34 cellular contexts compared by ENCODE assay signal in the genomic region with DNA sequence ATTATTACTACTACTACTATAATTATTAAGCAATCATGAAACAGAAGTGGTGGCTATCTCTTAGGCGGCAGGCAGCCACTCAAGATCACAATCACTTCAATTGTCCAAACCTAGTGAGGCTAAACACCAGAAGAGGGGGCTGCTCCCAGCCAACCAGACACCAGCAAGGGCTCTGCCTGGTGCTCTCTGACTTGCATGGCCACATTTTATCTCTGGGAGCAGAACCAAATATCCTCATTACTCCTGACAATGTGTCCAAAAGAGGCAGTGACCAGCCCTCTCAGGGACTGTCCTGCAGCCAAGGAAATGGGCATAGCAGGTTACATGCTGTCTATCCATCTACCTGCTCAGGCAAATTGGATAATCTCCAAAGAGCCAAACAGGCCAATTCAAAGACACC.
DNase-seq lines count a peak whose midpoint lies in the region; ATAC-seq and TF ChIP-seq lines count a peak whose summit lies in the region.
"Had no signal": no experiment of that assay in that cellular context is flagged by ENCODE, and none has a peak within 500 bp of the region (broad histone marks: within the 10 kb centered on the region; RNA-seq: fewer than 3 reads in every experiment).

No MANE protein-coding gene starts in this region.

- peaks cover 4% of the 10 kb centered on the region for H4K20me1 ChIP-seq in neural progenitor cell (ENCODE audit: low read depth)

- peak; percentile 51; the same call in 1 of the 2 replicates for ATAC-seq in WTC11
- no peak for ATAC-seq in HG03432 (IDR thresholded peaks at IDR 0.05; ENCODE audit: unreplicated experiment)
- ATAC-seq in body of pancreas, result no peak
- ATAC-seq: activated CD4-positive, alpha-beta T cell treated with anti-CD3 and anti-CD28 coated beads for 36 hours; left lobe of liver had no signal

- peak; percentile 28 for DNase-seq in NCI-H1092 treated with DMSO at 0.1 percent for 48 hours (lab: John Stamatoyannopoulos, UW)
- DNase-seq in NCI-H1092 (lab: John Stamatoyannopoulos, UW), result no peak
- peak; percentile 31 to 66 for DNase-seq in NCI-H524 (lab: John Stamatoyannopoulos, UW)
- no peak for DNase-seq in WTC11 (ENCODE audit: low spot score)
- peak; percentile 25 for DNase-seq in neural progenitor cell (ENCODE audit: low spot score)
- DNase-seq in activated T-cell treated with anti-CD3 and anti-CD28 coated beads, Interleukin-2, amount 50 U/mL, for 24 hours, result no peak
- no peak for DNase-seq in body of pancreas
- DNase-seq: 8988T; activated CD4-positive, alpha-beta T cell treated with anti-CD3 and anti-CD28 coated beads for 36 hours; activated effector memory CD4-positive, alpha-beta T cell treated with anti-CD3 and anti-CD28 coated beads, Interleukin-2, amount 50 U/mL, for 16 hours; activated naive CD8-positive, alpha-beta T cell treated with anti-CD3 and anti-CD28 coated beads, Interleukin-2, amount 10 ng/mL, durations not matched to agents 7 days and 5 days; CD4-positive, alpha-beta T cell; dermis blood vessel endothelial cell; DMS153; esophagus squamous epithelium; GOT3; immature natural killer cell; NCI-H1436 treated with DMSO at 0.1 percent for 48 hours; NCI-H2171; NCI-H526 treated with DMSO at 0.1 percent for 48 hours; RPMI8226; stimulated activated CD4-positive, alpha-beta T cell treated with anti-CD3 and anti-CD28 coated beads, Interleukin-15, amount 100 ng/mL, for 24 hours; stimulated activated naive CD4-positive, alpha-beta T cell treated with Interleukin-2 at 50 U/mL for 16 hours; T-helper 1 cell; uterus had no signal

- TF ChIP-seq CTCF in WTC11 (IDR thresholded peaks at IDR 0.05) (no peak), neural progenitor cell (IDR thresholded peaks at IDR 0.05) (peak; percentile 14), body of pancreas (IDR thresholded peaks at IDR 0.05) (no peak)

- H3K27ac Mint-ChIP-seq in WTC11 (no peak overlapping the region), neural progenitor cell (no peak overlapping the region)
- H3K27ac Mint-ChIP-seq in activated T-cell treated with anti-CD3 and anti-CD28 coated beads, Interleukin-2, amount 50 U/mL, for 24 hours, result no peak overlapping the region
- H3K27ac Mint-ChIP-seq: activated CD4-positive, alpha-beta T cell treated with anti-CD3 and anti-CD28 coated beads for 36 hours; activated naive CD8-positive, alpha-beta T cell treated with anti-CD3 and anti-CD28 coated beads, Interleukin-2, amount 10 ng/mL, durations not matched to agents 7 days and 5 days; CD4-positive, alpha-beta T cell; IgD-negative memory B cell; immature natural killer cell; memory B cell had no signal

- no peaks in the 10 kb centered on the region for H3K79me2 ChIP-seq in neural progenitor cell (ENCODE audit: low read depth)
- H3K79me2 ChIP-seq: hepatocyte had no signal

- H3K4me3 Mint-ChIP-seq in WTC11 (no peak overlapping the region), neural progenitor cell (no peak overlapping the region)
- H3K4me3 Mint-ChIP-seq in activated T-cell treated with anti-CD3 and anti-CD28 coated beads, Interleukin-2, amount 50 U/mL, for 24 hours, result no peak overlapping the region
- H3K4me3 Mint-ChIP-seq: activated CD4-positive, alpha-beta T cell treated with anti-CD3 and anti-CD28 coated beads for 36 hours; activated naive CD8-positive, alpha-beta T cell treated with anti-CD3 and anti-CD28 coated beads, Interleukin-2, amount 10 ng/mL, durations not matched to agents 7 days and 5 days; CD4-positive, alpha-beta T cell; IgD-negative memory B cell; immature natural killer cell; memory B cell had no signal

- H3F3A ChIP-seq in neural progenitor cell (ENCODE audit: low read depth), result no peaks in the 10 kb centered on the region

- intact Hi-C loops in body of pancreas (cut with DNase I), result no loop called here

- POLR2A ChIA-PET in WTC11 (lab: Charles Lee), result no interaction called here

- peaks cover 4% of the 10 kb centered on the region for H3K27me3 ChIP-seq in neural progenitor cell
- H3K27me3 ChIP-seq in body of pancreas, result no peaks in the 10 kb centered on the region
- H3K27me3 ChIP-seq: ascending aorta, esophagus squamous epithelium, hepatocyte, neutrophil, SJSA1, uterus had no signal

- H3K4me1 Mint-ChIP-seq in WTC11 (peaks cover 20% of the 10 kb centered on the region), neural progenitor cell (peaks cover 5% of the 10 kb centered on the region)
- no peaks in the 10 kb centered on the region for H3K4me1 Mint-ChIP-seq in activated T-cell treated with anti-CD3 and anti-CD28 coated beads, Interleukin-2, amount 50 U/mL, for 24 hours (ENCODE audit: low read depth)
- H3K4me1 Mint-ChIP-seq: activated CD4-positive, alpha-beta T cell treated with anti-CD3 and anti-CD28 coated beads for 36 hours; activated naive CD8-positive, alpha-beta T cell treated with anti-CD3 and anti-CD28 coated beads, Interleukin-2, amount 10 ng/mL, durations not matched to agents 7 days and 5 days; immature natural killer cell had no signal

- H3K4me2 ChIP-seq in neural progenitor cell, result no peak overlapping the region
- H3K4me2 ChIP-seq: hepatocyte had no signal

- no peaks in the 10 kb centered on the region; the same call in 1 of the 2 replicates for H3K27me3 Mint-ChIP-seq in WTC11 (ENCODE audit: low read depth)
- H3K27me3 Mint-ChIP-seq in neural progenitor cell (ENCODE audit: insufficient read depth, low read depth), result no peaks in the 10 kb centered on the region
- H3K27me3 Mint-ChIP-seq in activated T-cell treated with anti-CD3 and anti-CD28 coated beads, Interleukin-2, amount 50 U/mL, for 24 hours, result no peaks in the 10 kb centered on the region
- H3K27me3 Mint-ChIP-seq: activated CD4-positive, alpha-beta T cell treated with anti-CD3 and anti-CD28 coated beads for 36 hours; activated naive CD8-positive, alpha-beta T cell treated with anti-CD3 and anti-CD28 coated beads, Interleukin-2, amount 10 ng/mL, durations not matched to agents 7 days and 5 days; CD4-positive, alpha-beta T cell; IgD-negative memory B cell; memory B cell had no signal

- no peak overlapping the region for H3K4me3 ChIP-seq in neural progenitor cell
- no peak overlapping the region for H3K4me3 ChIP-seq in body of pancreas
- H3K4me3 ChIP-seq: ascending aorta, esophagus squamous epithelium, hepatocyte, prostate gland, SJSA1, uterus had no signal

- H3K36me3 ChIP-seq in neural progenitor cell, result no peaks in the 10 kb centered on the region
- H3K36me3 ChIP-seq in body of pancreas (replicated peaks in 1 of 2; ENCODE audit: insufficient read depth in 1 of 2, low read depth in 2 of 2), result no peaks in the 10 kb centered on the region
- H3K36me3 ChIP-seq: ascending aorta, esophagus squamous epithelium, neutrophil, prostate gland, SJSA1, uterus had no signal

- H3K9ac ChIP-seq in neural progenitor cell, result no peak overlapping the region

- H3K36me3 Mint-ChIP-seq in WTC11, result no peaks in the 10 kb centered on the region
- H3K36me3 Mint-ChIP-seq in neural progenitor cell, result no peaks in the 10 kb centered on the region
- no peaks in the 10 kb centered on the region for H3K36me3 Mint-ChIP-seq in activated T-cell treated with anti-CD3 and anti-CD28 coated beads, Interleukin-2, amount 50 U/mL, for 24 hours (ENCODE audit: low read depth)
- H3K36me3 Mint-ChIP-seq: activated naive CD8-positive, alpha-beta T cell treated with anti-CD3 and anti-CD28 coated beads, Interleukin-2, amount 10 ng/mL, durations not matched to agents 7 days and 5 days; IgD-negative memory B cell; immature natural killer cell; memory B cell had no signal

- H3K9me3 Mint-ChIP-seq in WTC11 (peaks cover 10% of the 10 kb centered on the region; the same call in 1 of the 2 replicates), neural progenitor cell (no peaks in the 10 kb centered on the region)
- no peaks in the 10 kb centered on the region for H3K9me3 Mint-ChIP-seq in activated T-cell treated with anti-CD3 and anti-CD28 coated beads, Interleukin-2, amount 50 U/mL, for 24 hours
- H3K9me3 Mint-ChIP-seq: activated naive CD8-positive, alpha-beta T cell treated with anti-CD3 and anti-CD28 coated beads, Interleukin-2, amount 10 ng/mL, durations not matched to agents 7 days and 5 days; CD4-positive, alpha-beta T cell; IgD-negative memory B cell; memory B cell had no signal

- WGBS in body of pancreas, 2 donors, result 65 to 81% methylated on average over 1 of the region's 1 CpG

- no peak overlapping the region for H2AFZ ChIP-seq in neural progenitor cell (replicated peaks)
- H2AFZ ChIP-seq: hepatocyte had no signal

- no peak overlapping the region for H3K27ac ChIP-seq in neural progenitor cell
- no peak overlapping the region for H3K27ac ChIP-seq in body of pancreas
- H3K27ac ChIP-seq: ascending aorta, esophagus squamous epithelium, hepatocyte, neutrophil, prostate gland, SJSA1, uterus had no signal

- CTCF ChIA-PET in WTC11 (lab: Charles Lee), result no interaction called here

- TF ChIP-seq POLR2A in body of pancreas (IDR thresholded peaks at IDR 0.05), result no peak

- H3K4me1 ChIP-seq in neural progenitor cell (peaks cover 13% of the 10 kb centered on the region), body of pancreas (no peaks in the 10 kb centered on the region)
- H3K4me1 ChIP-seq: ascending aorta, esophagus squamous epithelium, prostate gland, SJSA1, uterus had no signal

- H3K9me3 ChIP-seq in neural progenitor cell (ENCODE audit: low read depth) (no peaks in the 10 kb centered on the region), body of pancreas (no peaks in the 10 kb centered on the region)
- H3K9me3 ChIP-seq: ascending aorta, esophagus squamous epithelium, neutrophil, prostate gland, SJSA1, uterus had no signal

TF ChIP-seq in WTC11, 78 proteins besides CTCF, POLR2A, EP300 and RAD21 (continues in another document):
- TF ChIP-seq, protein P1, sequence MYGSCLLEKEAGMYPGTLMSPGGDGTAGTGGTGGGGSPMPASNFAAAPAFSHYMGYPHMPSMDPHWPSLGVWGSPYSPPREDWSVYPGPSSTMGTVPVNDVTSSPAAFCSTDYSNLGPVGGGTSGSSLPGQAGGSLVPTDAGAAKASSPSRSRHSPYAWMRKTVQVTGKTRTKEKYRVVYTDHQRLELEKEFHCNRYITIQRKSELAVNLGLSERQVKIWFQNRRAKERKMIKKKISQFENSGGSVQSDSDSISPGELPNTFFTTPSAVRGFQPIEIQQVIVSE (CRISPR knock-in tag; IDR thresholded peaks at IDR 0.05; ENCODE audit: borderline replicate concordance), result no peak
- TF ChIP-seq, protein P2, sequence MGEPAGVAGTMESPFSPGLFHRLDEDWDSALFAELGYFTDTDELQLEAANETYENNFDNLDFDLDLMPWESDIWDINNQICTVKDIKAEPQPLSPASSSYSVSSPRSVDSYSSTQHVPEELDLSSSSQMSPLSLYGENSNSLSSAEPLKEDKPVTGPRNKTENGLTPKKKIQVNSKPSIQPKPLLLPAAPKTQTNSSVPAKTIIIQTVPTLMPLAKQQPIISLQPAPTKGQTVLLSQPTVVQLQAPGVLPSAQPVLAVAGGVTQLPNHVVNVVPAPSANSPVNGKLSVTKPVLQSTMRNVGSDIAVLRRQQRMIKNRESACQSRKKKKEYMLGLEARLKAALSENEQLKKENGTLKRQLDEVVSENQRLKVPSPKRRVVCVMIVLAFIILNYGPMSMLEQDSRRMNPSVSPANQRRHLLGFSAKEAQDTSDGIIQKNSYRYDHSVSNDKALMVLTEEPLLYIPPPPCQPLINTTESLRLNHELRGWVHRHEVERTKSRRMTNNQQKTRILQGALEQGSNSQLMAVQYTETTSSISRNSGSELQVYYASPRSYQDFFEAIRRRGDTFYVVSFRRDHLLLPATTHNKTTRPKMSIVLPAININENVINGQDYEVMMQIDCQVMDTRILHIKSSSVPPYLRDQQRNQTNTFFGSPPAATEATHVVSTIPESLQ (CRISPR knock-in tag; IDR thresholded peaks at IDR 0.05), result no peak
- TF ChIP-seq NFATC4 (CRISPR knock-in tag; IDR thresholded peaks at IDR 0.05), result no peak

Comparison
In these comparisons a context has a peak if more than half of its experiments do, and no peak if none do; other contexts are left out.
1. DNase-seq: peak in NCI-H1092 treated with DMSO at 0.1 percent for 48 hours (single experiment), NCI-H524 (2 of 2) and neural progenitor cell (single experiment); none in NCI-H1092 (single experiment), WTC11 (single experiment), activated T-cell treated with anti-CD3 and anti-CD28 coated beads, Interleukin-2, amount 50 U/mL, for 24 hours (single experiment) and body of pancreas (0 of 4).